14 cellular contexts compared by ENCODE assay signal in the genomic region with DNA sequence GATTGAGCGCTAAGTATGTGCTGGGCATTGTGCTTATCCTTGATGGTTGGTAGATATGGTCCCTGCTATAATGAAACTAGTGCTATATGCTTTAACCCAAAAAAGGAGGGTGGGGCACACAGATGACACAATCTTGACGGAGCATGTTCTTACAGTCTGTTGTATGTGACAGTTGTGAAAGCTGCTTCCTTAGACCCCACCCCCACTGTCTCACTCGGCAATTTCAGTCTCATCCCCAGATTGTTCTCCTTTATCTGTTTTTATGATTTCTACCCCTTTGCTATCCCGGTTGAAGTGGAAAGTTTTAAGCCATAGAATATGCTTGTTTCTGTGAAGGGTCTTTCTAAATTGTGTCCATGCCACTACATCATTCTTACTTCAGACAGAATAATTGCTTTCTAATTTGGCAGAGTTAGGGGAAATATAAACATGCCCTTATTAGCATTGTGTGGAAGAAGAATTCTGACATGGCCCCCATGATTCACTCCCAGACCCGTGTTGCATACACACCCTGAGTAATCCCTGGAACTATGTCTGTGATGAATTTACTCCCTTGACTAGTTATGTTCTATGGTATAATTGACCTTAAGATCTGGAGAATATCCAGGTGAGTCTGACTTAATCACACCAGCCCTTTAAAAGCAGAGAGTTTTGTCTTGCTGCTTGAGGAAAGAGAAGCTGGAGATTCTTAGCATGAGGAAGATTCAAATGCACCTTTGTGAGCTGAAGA.
A peak's percentile ranks its signal among the peaks of the same experiment; 100 is the strongest.
DNase-seq lines count a peak whose midpoint lies in the region; ATAC-seq, FAIRE-seq and TF ChIP-seq lines count a peak whose summit lies in the region.
"Had no signal": no experiment of that assay in that cellular context is flagged by ENCODE, and none has a peak within 500 bp of the region (broad histone marks: within the 10 kb centered on the region; RNA-seq: fewer than 3 reads in every experiment).

No MANE protein-coding gene starts in this region.

- H3K9ac ChIP-seq in keratinocyte (ENCODE audit: control insufficient read depth, extremely low read depth, insufficient read depth, low read length) (peak overlapping the region; percentile 63), kidney (ENCODE audit: low read length in 2 of 2) (no peak overlapping the region)

- no peaks in the 10 kb centered on the region for H3K79me2 ChIP-seq in keratinocyte (ENCODE audit: control insufficient read depth, insufficient read depth, low read length)

- H4K20me1 ChIP-seq in keratinocyte (ENCODE audit: control insufficient read depth, extremely low read depth, insufficient read depth, low read length) = no peaks in the 10 kb centered on the region

- H3K36me3 ChIP-seq in KOPT-K1 (ENCODE audit: insufficient read depth, low read length) (no peaks in the 10 kb centered on the region), keratinocyte (ENCODE audit: control insufficient read depth in 2 of 2, extremely low read depth in 1 of 2, insufficient read depth in 2 of 2, low read length in 2 of 2) (no peaks in the 10 kb centered on the region), kidney (ENCODE audit: control insufficient read depth in 1 of 2, insufficient read depth in 2 of 2, low read length in 2 of 2) (no peaks in the 10 kb centered on the region)
- H3K36me3 ChIP-seq: tibial artery had no signal

- no peak for FAIRE-seq in keratinocyte (lab: Jason Lieb, UNC)
- FAIRE-seq in kidney (lab: Jason Lieb, UNC) = no peak

- H3K27me3 Mint-ChIP-seq in WTC11 (ENCODE audit: low read depth) = no peaks in the 10 kb centered on the region

- TF ChIP-seq CTCF in AG09319 (IDR thresholded peaks at IDR 0.05; ENCODE audit: low read depth, low read length) (no peak), WTC11 (IDR thresholded peaks at IDR 0.05) (no peak), keratinocyte (optimal IDR thresholded peaks at IDR 0.05 in 1 of 3, IDR thresholded peaks at IDR 0.05 in 1 of 3, conservative IDR thresholded peaks at IDR 0.05 in 1 of 3; ENCODE audit: extremely low read depth in 1 of 3, insufficient read depth in 2 of 3, low read length in 3 of 3) (no peak), kidney (IDR thresholded peaks at IDR 0.05; ENCODE audit: borderline replicate concordance, extremely low read depth, insufficient read depth) (no peak)

- peak overlapping the region; percentile 58 for H3K27ac Mint-ChIP-seq in WTC11
- H3K27ac Mint-ChIP-seq: T-helper 1 cell treated with Interleukin-12 subunit alpha and Interleukin-12 subunit beta and Interleukin-4 antibody, amounts not matched to agents 30 μg/mL and 1 μg/mL, for 36 hours had no signal

- H3K4me3 ChIP-seq in keratinocyte (ENCODE audit: control insufficient read depth in 2 of 3, extremely low read depth in 1 of 3, insufficient read depth in 2 of 3, low read depth in 1 of 3, low read length in 3 of 3) (peak overlapping the region in 1 of 3 experiments; percentile 35), kidney (ENCODE audit: low read length in 2 of 2) (no peak overlapping the region)
- H3K4me3 ChIP-seq: tibial artery had no signal

- H2AFZ ChIP-seq in keratinocyte (ENCODE audit: control insufficient read depth, low read length) = peak overlapping the region; percentile 62

- H3K9me3 ChIP-seq in KOPT-K1 (ENCODE audit: insufficient read depth, low read length, poor library complexity, severe bottlenecking) (no peaks in the 10 kb centered on the region), keratinocyte (ENCODE audit: control insufficient read depth, low read depth, low read length) (no peaks in the 10 kb centered on the region), kidney (ENCODE audit: control insufficient read depth in 1 of 2, low read length in 2 of 2) (no peaks in the 10 kb centered on the region)
- H3K9me3 ChIP-seq: tibial artery had no signal

- H3K4me1 ChIP-seq in keratinocyte (ENCODE audit: control insufficient read depth, extremely low read depth, insufficient read depth, low read length) = peaks cover 18% of the 10 kb centered on the region
- no peaks in the 10 kb centered on the region for H3K4me1 ChIP-seq in kidney (ENCODE audit: control insufficient read depth in 1 of 2, insufficient read depth in 1 of 2, low read depth in 1 of 2, low read length in 2 of 2)
- H3K4me1 ChIP-seq: tibial artery had no signal

- POLR2A ChIA-PET in WTC11 (lab: Charles Lee) = no interaction called here

- peak overlapping the region; percentile 41 for H3K27ac ChIP-seq in KOPT-K1 (ENCODE audit: low read depth, low read length, poor library complexity, severe bottlenecking)
- peak overlapping the region; percentile 93 for H3K27ac ChIP-seq in keratinocyte (ENCODE audit: control insufficient read depth, insufficient read depth, low read length)
- H3K27ac ChIP-seq in kidney (ENCODE audit: low read depth in 2 of 2, low read length in 2 of 2) = no peak overlapping the region
- H3K27ac ChIP-seq: tibial artery had no signal

- H3K4me1 Mint-ChIP-seq in WTC11 = peaks cover 20% of the 10 kb centered on the region

- no peaks in the 10 kb centered on the region for H3K9me1 ChIP-seq in keratinocyte (ENCODE audit: control insufficient read depth, extremely low read depth, insufficient read depth, low read length)

- H3K27me3 ChIP-seq in keratinocyte (ENCODE audit: control insufficient read depth, extremely low read depth, insufficient read depth, low read length) = no peaks in the 10 kb centered on the region
- H3K27me3 ChIP-seq: tibial artery had no signal

- CTCF ChIA-PET in WTC11 (lab: Charles Lee) = no interaction called here

- peaks cover 34% of the 10 kb centered on the region for H3K36me3 Mint-ChIP-seq in WTC11

- H3K4me3 Mint-ChIP-seq in WTC11 = no peak overlapping the region
- H3K4me3 Mint-ChIP-seq: H9; T-helper 1 cell treated with Interleukin-12 subunit alpha and Interleukin-12 subunit beta and Interleukin-4 antibody, amounts not matched to agents 30 μg/mL and 1 μg/mL, for 36 hours had no signal

- intact Hi-C loops in kidney (cut with DNase I) = no loop called here

- ATAC-seq in WTC11 (no peak), GM18868 (IDR thresholded peaks at IDR 0.05; ENCODE audit: unreplicated experiment) (no peak), left lobe of liver (no peak)

- dilution Hi-C loops in keratinocyte (cut with MboI; ENCODE audit: extremely low pct_ligation_motif_present, low sequenced_read_pairs) = no loop called here

- peak overlapping the region; percentile 76 for H3K4me2 ChIP-seq in keratinocyte (ENCODE audit: control insufficient read depth, extremely low read depth, insufficient read depth, low read depth, low read length)

- H3K9me3 Mint-ChIP-seq in WTC11 = peaks cover 12% of the 10 kb centered on the region
- H3K9me3 Mint-ChIP-seq: T-helper 1 cell treated with Interleukin-12 subunit alpha and Interleukin-12 subunit beta and Interleukin-4 antibody, amounts not matched to agents 30 μg/mL and 1 μg/mL, for 36 hours had no signal

- peak; percentile 22 for DNase-seq in AG09319 (ENCODE audit: extremely low read depth, low read depth)
- no peak for DNase-seq in WTC11 (ENCODE audit: low spot score)
- DNase-seq in keratinocyte (ENCODE audit: low read depth, low spot score) = peak; percentile 69
- no peak for DNase-seq in kidney
- DNase-seq in left lobe of liver (ENCODE audit: low spot score) = no peak
- no peak for DNase-seq in NCI-H1105 treated with DMSO at 0.1 percent for 48 hours (lab: John Stamatoyannopoulos, UW)
- DNase-seq: DMS79; erythroblast; H9; stimulated activated CD4-positive, alpha-beta T cell treated with anti-CD3 and anti-CD28 coated beads, Interleukin-4, amount 100 ng/mL, for 24 hours; tibial artery had no signal

TF ChIP-seq in WTC11, 78 proteins besides CTCF, POLR2A, EP300 and RAD21 (continues in another document):
- no peak for TF ChIP-seq GABPB1 (CRISPR knock-in tag; IDR thresholded peaks at IDR 0.05)
- no peak for TF ChIP-seq KAT7 (CRISPR knock-in tag; IDR thresholded peaks at IDR 0.05; ENCODE audit: borderline replicate concordance)
- no peak for TF ChIP-seq ETV6 (CRISPR knock-in tag; IDR thresholded peaks at IDR 0.05)
- TF ChIP-seq, protein P1, sequence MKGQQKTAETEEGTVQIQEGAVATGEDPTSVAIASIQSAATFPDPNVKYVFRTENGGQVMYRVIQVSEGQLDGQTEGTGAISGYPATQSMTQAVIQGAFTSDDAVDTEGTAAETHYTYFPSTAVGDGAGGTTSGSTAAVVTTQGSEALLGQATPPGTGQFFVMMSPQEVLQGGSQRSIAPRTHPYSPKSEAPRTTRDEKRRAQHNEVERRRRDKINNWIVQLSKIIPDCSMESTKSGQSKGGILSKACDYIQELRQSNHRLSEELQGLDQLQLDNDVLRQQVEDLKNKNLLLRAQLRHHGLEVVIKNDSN (CRISPR knock-in tag; IDR thresholded peaks at IDR 0.05) = no peak
- TF ChIP-seq, protein P2, sequence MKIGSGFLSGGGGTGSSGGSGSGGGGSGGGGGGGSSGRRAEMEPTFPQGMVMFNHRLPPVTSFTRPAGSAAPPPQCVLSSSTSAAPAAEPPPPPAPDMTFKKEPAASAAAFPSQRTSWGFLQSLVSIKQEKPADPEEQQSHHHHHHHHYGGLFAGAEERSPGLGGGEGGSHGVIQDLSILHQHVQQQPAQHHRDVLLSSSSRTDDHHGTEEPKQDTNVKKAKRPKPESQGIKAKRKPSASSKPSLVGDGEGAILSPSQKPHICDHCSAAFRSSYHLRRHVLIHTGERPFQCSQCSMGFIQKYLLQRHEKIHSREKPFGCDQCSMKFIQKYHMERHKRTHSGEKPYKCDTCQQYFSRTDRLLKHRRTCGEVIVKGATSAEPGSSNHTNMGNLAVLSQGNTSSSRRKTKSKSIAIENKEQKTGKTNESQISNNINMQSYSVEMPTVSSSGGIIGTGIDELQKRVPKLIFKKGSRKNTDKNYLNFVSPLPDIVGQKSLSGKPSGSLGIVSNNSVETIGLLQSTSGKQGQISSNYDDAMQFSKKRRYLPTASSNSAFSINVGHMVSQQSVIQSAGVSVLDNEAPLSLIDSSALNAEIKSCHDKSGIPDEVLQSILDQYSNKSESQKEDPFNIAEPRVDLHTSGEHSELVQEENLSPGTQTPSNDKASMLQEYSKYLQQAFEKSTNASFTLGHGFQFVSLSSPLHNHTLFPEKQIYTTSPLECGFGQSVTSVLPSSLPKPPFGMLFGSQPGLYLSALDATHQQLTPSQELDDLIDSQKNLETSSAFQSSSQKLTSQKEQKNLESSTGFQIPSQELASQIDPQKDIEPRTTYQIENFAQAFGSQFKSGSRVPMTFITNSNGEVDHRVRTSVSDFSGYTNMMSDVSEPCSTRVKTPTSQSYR (CRISPR knock-in tag; IDR thresholded peaks at IDR 0.05) = no peak
- TF ChIP-seq, protein P3, sequence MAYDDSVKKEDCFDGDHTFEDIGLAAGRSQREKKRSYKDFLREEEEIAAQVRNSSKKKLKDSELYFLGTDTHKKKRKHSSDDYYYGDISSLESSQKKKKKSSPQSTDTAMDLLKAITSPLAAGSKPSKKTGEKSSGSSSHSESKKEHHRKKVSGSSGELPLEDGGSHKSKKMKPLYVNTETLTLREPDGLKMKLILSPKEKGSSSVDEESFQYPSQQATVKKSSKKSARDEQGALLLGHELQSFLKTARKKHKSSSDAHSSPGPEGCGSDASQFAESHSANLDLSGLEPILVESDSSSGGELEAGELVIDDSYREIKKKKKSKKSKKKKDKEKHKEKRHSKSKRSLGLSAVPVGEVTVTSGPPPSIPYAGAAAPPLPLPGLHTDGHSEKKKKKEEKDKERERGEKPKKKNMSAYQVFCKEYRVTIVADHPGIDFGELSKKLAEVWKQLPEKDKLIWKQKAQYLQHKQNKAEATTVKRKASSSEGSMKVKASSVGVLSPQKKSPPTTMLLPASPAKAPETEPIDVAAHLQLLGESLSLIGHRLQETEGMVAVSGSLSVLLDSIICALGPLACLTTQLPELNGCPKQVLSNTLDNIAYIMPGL (CRISPR knock-in tag; IDR thresholded peaks at IDR 0.05) = no peak

Comparison
In these comparisons a context has a peak if more than half of its experiments do, and no peak if none do; other contexts are left out.
1. DNase-seq: peak in AG09319 (single experiment) and keratinocyte (single experiment); none in WTC11 (single experiment), kidney (single experiment), left lobe of liver (single experiment) and NCI-H1105 treated with DMSO at 0.1 percent for 48 hours (single experiment).
2. H3K27ac ChIP-seq: peak in KOPT-K1 (single experiment) and keratinocyte (single experiment); none in kidney (0 of 2).